8 cellular contexts compared by ENCODE assay signal in genomic region chr22:20670457-20671261, GRCh38.
DNase-seq lines count a peak whose midpoint lies in the region; ATAC-seq, FAIRE-seq and TF ChIP-seq lines count a peak whose summit lies in the region.
"Not testable (repeated sequence)": the region's sequence is repeated elsewhere in the genome, so short reads cannot be mapped to it uniquely, and the experiment has no call there.

No MANE protein-coding gene starts in this region.

- H2AFZ ChIP-seq in keratinocyte (ENCODE audit: control insufficient read depth, low read length): not testable (repeated sequence)

- peak overlapping the region; percentile 16 for H3K4me2 ChIP-seq in keratinocyte (ENCODE audit: control insufficient read depth, extremely low read depth, insufficient read depth, low read depth, low read length)

- FAIRE-seq in keratinocyte (lab: Jason Lieb, UNC): not testable (repeated sequence)

- not testable (repeated sequence) for H3K9ac ChIP-seq in keratinocyte (ENCODE audit: control insufficient read depth, extremely low read depth, insufficient read depth, low read length)

- CTCF ChIA-PET in CD8-positive, alpha-beta T cell (lab: Charles Lee): not testable (repeated sequence)

- not testable (repeated sequence) for H3K9me1 ChIP-seq in keratinocyte (ENCODE audit: control insufficient read depth, extremely low read depth, insufficient read depth, low read length)

- not testable (repeated sequence) for H3K27me3 ChIP-seq in CD8-positive, alpha-beta T cell (ENCODE audit: insufficient read depth, low read length); keratinocyte (ENCODE audit: control insufficient read depth, extremely low read depth, insufficient read depth, low read length)
- peaks cover 5 to 30% (median 14%) of the 10 kb centered on the region in 3 donors for H3K27me3 ChIP-seq in sigmoid colon
- peaks cover 27% of the 10 kb centered on the region for H3K27me3 ChIP-seq in upper lobe of right lung

- not testable (repeated sequence) for H3K4me3 ChIP-seq in CD8-positive, alpha-beta T cell (ENCODE audit: low read depth, low read length); keratinocyte (ENCODE audit: control insufficient read depth in 2 of 3, extremely low read depth in 1 of 3, insufficient read depth in 2 of 3, low read depth in 1 of 3, low read length in 3 of 3)
- H3K4me3 ChIP-seq in coronary artery (peak overlapping the region; percentile 21), sigmoid colon (peak overlapping the region in 3 of 4 donors; percentile 5 to 19 (median 18)), upper lobe of right lung (peak overlapping the region; percentile 23)

- H3K9me3 ChIP-seq in CD8-positive, alpha-beta T cell (ENCODE audit: low read length); keratinocyte (ENCODE audit: control insufficient read depth, low read depth, low read length); sigmoid colon; upper lobe of right lung: not testable (repeated sequence)

- H4K20me1 ChIP-seq in keratinocyte (ENCODE audit: control insufficient read depth, extremely low read depth, insufficient read depth, low read length): not testable (repeated sequence)

- not testable (repeated sequence) for H3K27ac Mint-ChIP-seq in CD8-positive, alpha-beta T cell; activated naive CD8-positive, alpha-beta T cell
- peak overlapping the region; percentile 57 for H3K27ac Mint-ChIP-seq in neural crest cell (ENCODE audit: unreplicated experiment)

- TF ChIP-seq EP300 in sigmoid colon (IDR thresholded peaks at IDR 0.05): not testable (repeated sequence)

- dilution Hi-C loops in keratinocyte (cut with MboI; ENCODE audit: extremely low pct_ligation_motif_present, low sequenced_read_pairs): not testable (repeated sequence)

- intact Hi-C loops in CD8-positive, alpha-beta T cell (cut with DNase I, micrococcal nuclease); sigmoid colon (cut with DNase I); upper lobe of right lung (cut with DNase I): not testable (repeated sequence)

- not testable (repeated sequence) for TF ChIP-seq POLR2A in sigmoid colon (IDR thresholded peaks at IDR 0.05)

- not testable (repeated sequence) for H3K4me1 ChIP-seq in CD8-positive, alpha-beta T cell (ENCODE audit: insufficient read depth, low read length); keratinocyte (ENCODE audit: control insufficient read depth, extremely low read depth, insufficient read depth, low read length); sigmoid colon; upper lobe of right lung

- H3K4me3 Mint-ChIP-seq in CD8-positive, alpha-beta T cell: peak overlapping the region; percentile 39
- peak overlapping the region; percentile 47 for H3K4me3 Mint-ChIP-seq in activated naive CD8-positive, alpha-beta T cell
- H3K4me3 Mint-ChIP-seq in neural crest cell: not testable (repeated sequence)

- H3K27ac ChIP-seq in CD8-positive, alpha-beta T cell (ENCODE audit: low read depth, low read length); coronary artery; keratinocyte (ENCODE audit: control insufficient read depth, insufficient read depth, low read length); sigmoid colon; upper lobe of right lung: not testable (repeated sequence)

- WGBS in sigmoid colon, 2 donors: 54 to 64% methylated on average over 73 of the region's 73 CpGs

- not testable (repeated sequence) for ATAC-seq in CD8-positive, alpha-beta T cell; upper lobe of right lung

- DNase-seq in CD8-positive, alpha-beta T cell; coronary artery (ENCODE audit: low spot score); keratinocyte (ENCODE audit: low read depth, low spot score); neural crest cell (ENCODE audit: low read depth, low spot score); sigmoid colon; upper lobe of right lung: not testable (repeated sequence)
- DNase-seq in NCI-H146 treated with DMSO at 0.1 percent for 48 hours (lab: John Stamatoyannopoulos, UW; ENCODE audit: unreplicated experiment): peak; percentile 1

- H3K27me3 Mint-ChIP-seq in CD8-positive, alpha-beta T cell (ENCODE audit: low read depth); activated naive CD8-positive, alpha-beta T cell: not testable (repeated sequence)
- peaks cover 11% of the 10 kb centered on the region for H3K27me3 Mint-ChIP-seq in neural crest cell (ENCODE audit: low read depth)

- not testable (repeated sequence) for TF ChIP-seq CTCF in CD8-positive, alpha-beta T cell (IDR thresholded peaks at IDR 0.05); coronary artery (IDR thresholded peaks at IDR 0.05); keratinocyte (optimal IDR thresholded peaks at IDR 0.05 in 1 of 3, IDR thresholded peaks at IDR 0.05 in 1 of 3, conservative IDR thresholded peaks at IDR 0.05 in 1 of 3; ENCODE audit: extremely low read depth in 1 of 3, insufficient read depth in 2 of 3, low read length in 3 of 3); neural crest cell (conservative IDR thresholded peaks at IDR 0.05); sigmoid colon (IDR thresholded peaks at IDR 0.05); upper lobe of right lung (IDR thresholded peaks at IDR 0.05)

- H3K36me3 Mint-ChIP-seq in CD8-positive, alpha-beta T cell; activated naive CD8-positive, alpha-beta T cell; neural crest cell (ENCODE audit: low read depth): not testable (repeated sequence)

- not testable (repeated sequence) for H3K36me3 ChIP-seq in CD8-positive, alpha-beta T cell (ENCODE audit: insufficient read depth, low read length); keratinocyte (ENCODE audit: control insufficient read depth in 2 of 2, extremely low read depth in 1 of 2, insufficient read depth in 2 of 2, low read length in 2 of 2); sigmoid colon; upper lobe of right lung

- not testable (repeated sequence) for H3K4me1 Mint-ChIP-seq in CD8-positive, alpha-beta T cell (ENCODE audit: low read depth); activated naive CD8-positive, alpha-beta T cell (ENCODE audit: low read depth); neural crest cell

- POLR2A ChIA-PET in CD8-positive, alpha-beta T cell (lab: Charles Lee): not testable (repeated sequence)

- H3K79me2 ChIP-seq in keratinocyte (ENCODE audit: control insufficient read depth, insufficient read depth, low read length): not testable (repeated sequence)

- H3K9me3 Mint-ChIP-seq in CD8-positive, alpha-beta T cell; activated naive CD8-positive, alpha-beta T cell (ENCODE audit: low read depth); neural crest cell: not testable (repeated sequence)
